In the genomic region with DNA sequence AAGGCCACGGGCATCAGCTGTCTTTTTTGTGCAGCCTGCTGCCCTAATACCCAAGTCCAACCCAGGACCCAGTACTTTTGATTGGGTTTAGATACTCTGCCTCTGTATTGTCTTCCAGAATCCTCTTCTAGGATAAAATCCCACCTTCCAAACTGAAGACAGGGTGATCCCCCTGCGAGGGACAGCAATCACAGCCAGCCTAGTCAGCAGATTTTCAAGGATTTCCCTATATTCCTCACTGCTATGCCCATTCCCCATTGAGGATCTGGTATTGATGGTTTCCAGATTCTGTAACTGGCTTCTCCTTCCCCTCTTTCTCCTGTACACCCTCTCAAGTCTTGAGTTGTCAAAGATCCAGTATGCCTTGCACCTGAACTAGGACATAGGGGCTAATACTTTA, we compare ENCODE assay signal across 34 cellular contexts.
"Had no signal": no experiment of that assay in that cellular context is flagged by ENCODE, and none has a peak within 500 bp of the region (broad histone marks: within the 10 kb centered on the region; RNA-seq: fewer than 3 reads in every experiment).

No MANE protein-coding gene starts in this region.

- FAIRE-seq: astrocyte, bronchial epithelial cell had no signal

- DNase-seq: activated effector memory CD4-positive, alpha-beta T cell treated with anti-CD3 and anti-CD28 coated beads, Interleukin-2, amount 50 U/mL, for 16 hours; activated effector memory CD4-positive, alpha-beta T cell treated with Interleukin-2 at 50 U/mL for 16 hours; activated gamma-delta T cell; activated gamma-delta T cell treated with Interleukin-2 at 50 U/mL for 16 hours; activated naive CD4-positive, alpha-beta T cell; activated naive CD4-positive, alpha-beta T cell treated with anti-CD3 and anti-CD28 coated beads for 36 hours; activated naive CD4-positive, alpha-beta T cell treated with anti-CD3 and anti-CD28 coated beads, Interleukin-2, amount 10 ng/mL, durations not matched to agents 7 days and 5 days; activated naive CD4-positive, alpha-beta T cell treated with anti-CD3 and anti-CD28 coated beads, Interleukin-2, amount 50 U/mL, for 16 hours; activated naive CD4-positive, alpha-beta T cell treated with Interleukin-2 at 50 U/mL for 16 hours; activated naive CD8-positive, alpha-beta T cell treated with anti-CD3 and anti-CD28 coated beads for 36 hours; activated naive CD8-positive, alpha-beta T cell treated with anti-CD3 and anti-CD28 coated beads, Interleukin-2, amount 10 ng/mL, durations not matched to agents 7 days and 5 days; activated naive CD8-positive, alpha-beta T cell treated with anti-CD3 and anti-CD28 coated beads, Interleukin-2, amount 50 U/mL, for 24 hours; activated T-cell treated with anti-CD3 and anti-CD28 coated beads, Interleukin-2, amount 50 U/mL, for 1 hour; activated T-cell treated with anti-CD3 and anti-CD28 coated beads, Interleukin-2, amount 50 U/mL, for 24 hours; activated T-cell treated with anti-CD3 and anti-CD28 coated beads, Interleukin-2, amount 50 U/mL, for 4 hours; activated T-cell treated with anti-CD3 and anti-CD28 coated beads, Interleukin-2, amount 50 U/mL, for 48 hours; activated T-cell treated with anti-CD3 and anti-CD28 coated beads, Interleukin-2, amount 50 U/mL, for 72 hours; adrenal gland; amniotic stem cell; amygdala; anterior cingulate cortex; aorta; body of pancreas; brain microvascular endothelial cell; caudate nucleus; central memory CD4-positive, alpha-beta T cell; cerebellar nuclear complex had no signal

- ATAC-seq: activated naive CD4-positive, alpha-beta T cell treated with anti-CD3 and anti-CD28 coated beads, Interleukin-2, amount 50 U/mL, for 72 hours; activated naive CD8-positive, alpha-beta T cell treated with anti-CD3 and anti-CD28 coated beads, Interleukin-2, amount 50 U/mL, for 24 hours; activated T-cell treated with anti-CD3 and anti-CD28 coated beads, Interleukin-2, amount 50 U/mL, for 4 hours; activated T-cell treated with anti-CD3 and anti-CD28 coated beads, Interleukin-2, amount 50 U/mL, for 72 hours; activated T-helper 17 cell treated with anti-CD3 and anti-CD28 coated beads, Interleukin-2, amount 50 U/mL, for 72 hours; body of pancreas had no signal

- H3K27ac ChIP-seq: adrenal gland, ascending aorta, body of pancreas, brain microvascular endothelial cell, breast epithelium, cardiac muscle cell had no signal

- H3K36me3 ChIP-seq: adrenal gland, ascending aorta, brain microvascular endothelial cell, breast epithelium, cardiac muscle cell had no signal

- H3K27me3 ChIP-seq: adrenal gland, ascending aorta, body of pancreas, brain microvascular endothelial cell, breast epithelium, cardiac muscle cell had no signal

- H3K4me1 ChIP-seq: adrenal gland, ascending aorta, body of pancreas, breast epithelium had no signal

- H3K9me3 ChIP-seq: adrenal gland, ascending aorta, body of pancreas, breast epithelium had no signal

- H3K4me3 ChIP-seq: adrenal gland, ascending aorta, body of pancreas, breast epithelium, cardiac muscle cell had no signal
